8 cellular contexts compared by ENCODE assay signal in the genomic region with DNA sequence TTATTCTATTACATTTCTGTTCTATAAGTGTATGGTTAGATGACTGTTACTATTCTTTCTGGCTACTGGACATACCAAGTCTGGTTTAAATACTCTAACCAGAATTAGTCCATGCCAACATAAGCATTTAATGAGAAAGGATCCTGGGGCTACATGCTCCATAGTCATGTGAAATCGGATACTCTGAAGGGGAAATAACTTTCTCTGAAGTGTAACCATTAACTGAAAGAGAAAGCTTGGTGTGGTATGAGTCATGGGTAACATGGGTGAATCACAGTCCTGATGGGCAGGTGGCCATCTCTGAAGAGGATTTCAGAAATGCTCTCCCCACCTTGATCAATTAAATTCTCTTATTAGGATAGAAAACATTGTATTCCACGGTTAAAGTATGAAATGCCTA.
DNase-seq lines count a peak whose midpoint lies in the region; ATAC-seq, FAIRE-seq and TF ChIP-seq lines count a peak whose summit lies in the region.

No MANE protein-coding gene starts in this region.

- no peaks in the 10 kb centered on the region for H3K4me1 ChIP-seq in HAP-1

- in situ Hi-C loops in GM13976 (cut with MboI; ENCODE audit: low sequenced_read_pairs, unreplicated experiment) (no loop called here), HAP-1 (cut with MboI; ENCODE audit: low sequenced_read_pairs) (no loop called here)

- ATAC-seq in GM21526 (IDR thresholded peaks at IDR 0.05; ENCODE audit: low FRiP score, unreplicated experiment) (peak; percentile 91), HG03571 (IDR thresholded peaks at IDR 0.05; ENCODE audit: unreplicated experiment) (peak; percentile 96)

- H3K36me3 ChIP-seq in bronchial epithelial cell (ENCODE audit: control insufficient read depth, insufficient read depth, low read length): no peaks in the 10 kb centered on the region
- no peaks in the 10 kb centered on the region for H3K36me3 ChIP-seq in HAP-1 (replicated peaks)

- no peak overlapping the region for H3K4me3 ChIP-seq in bronchial epithelial cell (ENCODE audit: low read depth, low read length)
- H3K4me3 ChIP-seq in HAP-1: no peak overlapping the region

- TF ChIP-seq CTCF in GM13976 (IDR thresholded peaks at IDR 0.05; ENCODE audit: borderline replicate concordance, control extremely low read depth, extremely low read depth, insufficient read depth, missing control alignments): no peak
- no peak for TF ChIP-seq CTCF in bronchial epithelial cell (IDR thresholded peaks at IDR 0.05; ENCODE audit: insufficient read depth, low read length, severe bottlenecking)

- FAIRE-seq in bronchial epithelial cell (lab: Jason Lieb, UNC) (no peak), urothelium cell line (lab: Jason Lieb, UNC) (no peak)

- peak; percentile 64 for DNase-seq in GM13976 (ENCODE audit: low spot score)
- DNase-seq in bronchial epithelial cell (ENCODE audit: low read depth): peak; percentile 93
- peak; percentile 69 for DNase-seq in urothelium cell line (ENCODE audit: low spot score)
- no peak for DNase-seq in nucleus accumbens (lab: John Stamatoyannopoulos, UW)
- no peak for DNase-seq in GOT3 (lab: John Stamatoyannopoulos, UW)
- DNase-seq in HAP-1 (ENCODE audit: low spot score in 2 of 2): no peak

- H3K9me3 ChIP-seq in HAP-1: no peaks in the 10 kb centered on the region

- H3K27me3 ChIP-seq in bronchial epithelial cell (ENCODE audit: control insufficient read depth, insufficient read depth, low read length) (peaks cover 2% of the 10 kb centered on the region), HAP-1 (ENCODE audit: low read depth) (no peaks in the 10 kb centered on the region)

Comparison
In these comparisons a context has a peak if more than half of its experiments do, and no peak if none do; other contexts are left out.
1. DNase-seq: peak in GM13976 (single experiment), bronchial epithelial cell (single experiment) and urothelium cell line (single experiment); none in nucleus accumbens (0 of 56), GOT3 (single experiment) and HAP-1 (0 of 2).